In the genomic region with DNA sequence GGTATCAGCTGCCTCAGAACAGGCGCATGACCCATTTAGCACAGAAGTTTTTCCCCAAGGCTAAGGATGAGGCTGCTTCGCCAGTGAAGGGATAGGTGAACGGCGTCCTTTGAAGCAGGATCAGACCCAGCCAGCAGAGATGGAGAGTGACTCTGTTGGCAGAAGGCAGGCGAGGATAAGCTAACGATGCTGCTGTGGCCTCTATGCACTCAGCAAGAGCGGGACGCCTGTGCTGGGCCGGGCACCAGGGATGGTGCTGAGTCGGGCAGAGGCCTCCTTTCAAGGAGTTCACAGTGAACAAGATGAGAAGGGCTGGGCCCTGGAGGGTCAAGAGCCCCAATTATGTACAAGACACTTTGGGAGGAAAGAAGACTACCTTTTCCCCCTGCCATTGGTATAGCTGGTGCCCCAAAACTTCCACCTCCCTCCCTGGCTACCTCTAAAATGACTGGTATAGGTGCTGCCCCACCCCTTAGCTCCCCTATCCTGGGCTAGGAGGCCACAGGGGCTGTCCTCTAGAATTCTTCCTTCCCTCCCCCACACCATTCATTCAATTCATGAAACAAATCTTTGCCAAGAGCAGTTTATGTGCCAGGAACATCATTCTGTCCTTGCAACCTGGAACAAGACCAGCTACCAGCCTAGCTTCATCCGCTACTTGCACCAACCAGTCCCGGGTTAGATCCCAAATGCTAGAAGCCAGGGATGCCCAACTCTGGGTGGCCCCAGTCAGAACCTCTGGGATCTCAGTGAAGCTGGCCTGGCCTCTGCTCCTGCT, we compare ENCODE assay signal across 14 cellular contexts. TPM values are rescaled to one million over a fixed set of nuclear protein-coding genes. Genes with fewer than 3 reads are reported as not detected.
DNase-seq lines count a peak whose midpoint lies in the region; ATAC-seq and TF ChIP-seq lines count a peak whose summit lies in the region.
"Had no signal": no experiment of that assay in that cellular context is flagged by ENCODE, and none has a peak within 500 bp of the region (broad histone marks: within the 10 kb centered on the region; RNA-seq: fewer than 3 reads in every experiment).

No MANE protein-coding gene starts in this region.

- H3K27ac ChIP-seq in cingulate gyrus (ENCODE audit: low read depth, low read length): peak overlapping the region; percentile 29
- H3K27ac ChIP-seq: foreskin keratinocyte had no signal

- H3K36me3 Mint-ChIP-seq in CD14-positive monocyte: peaks cover 74 to 79% of the 10 kb centered on the region in 2 donors
- peaks cover 16% of the 10 kb centered on the region; the same call in 1 of the 2 replicates for H3K36me3 Mint-ChIP-seq in HFFc6 (ENCODE audit: low read depth)
- peaks cover 0 to 59% (median 0%) of the 10 kb centered on the region in 3 donors for H3K36me3 Mint-ChIP-seq in naive thymus-derived CD8-positive, alpha-beta T cell
- H3K36me3 Mint-ChIP-seq: naive B cell had no signal

- intact Hi-C loops in CD14-positive monocyte (cut with micrococcal nuclease): no loop called here

- DNase-seq in CD14-positive monocyte (ENCODE audit: low spot score): no peak
- DNase-seq in HFFc6: no peak
- DNase-seq in naive thymus-derived CD8-positive, alpha-beta T cell: no peak
- no peak for DNase-seq in cerebellum (ENCODE audit: low spot score)
- DNase-seq in NCI-H524 treated with DMSO at 0.1 percent for 48 hours (lab: John Stamatoyannopoulos, UW): no peak
- DNase-seq: central memory CD4-positive, alpha-beta T cell; foreskin keratinocyte; Karpas-422; naive B cell; NCI-H1417 treated with DMSO at 0.1 percent for 48 hours had no signal

- no peak for TF ChIP-seq CTCF in CD14-positive monocyte (IDR thresholded peaks at IDR 0.05)
- no peak for TF ChIP-seq CTCF in HFFc6 (IDR thresholded peaks at IDR 0.05)

- H3K4me1 Mint-ChIP-seq in CD14-positive monocyte: peaks cover 13% of the 10 kb centered on the region
- peaks cover 51% of the 10 kb centered on the region for H3K4me1 Mint-ChIP-seq in HFFc6 (ENCODE audit: low read depth)
- H3K4me1 Mint-ChIP-seq in naive thymus-derived CD8-positive, alpha-beta T cell: peaks cover 0 to 18% (median 12%) of the 10 kb centered on the region in 4 donors

- H3K4me3 Mint-ChIP-seq in CD14-positive monocyte: no peak overlapping the region
- no peak overlapping the region for H3K4me3 Mint-ChIP-seq in HFFc6
- no peak overlapping the region for H3K4me3 Mint-ChIP-seq in naive thymus-derived CD8-positive, alpha-beta T cell
- H3K4me3 Mint-ChIP-seq: endodermal cell had no signal

- H3K9me3 Mint-ChIP-seq in CD14-positive monocyte (no peaks in the 10 kb centered on the region), HFFc6 (no peaks in the 10 kb centered on the region)
- H3K9me3 Mint-ChIP-seq in naive thymus-derived CD8-positive, alpha-beta T cell: no peaks in the 10 kb centered on the region
- H3K9me3 Mint-ChIP-seq: endodermal cell, naive B cell had no signal

- H3K27me3 Mint-ChIP-seq in CD14-positive monocyte (ENCODE audit: low read depth in 3 of 3) (no peaks in the 10 kb centered on the region), HFFc6 (ENCODE audit: insufficient read depth) (peaks cover 6% of the 10 kb centered on the region; the same call in 1 of the 2 replicates)
- H3K27me3 Mint-ChIP-seq in naive thymus-derived CD8-positive, alpha-beta T cell: no peaks in the 10 kb centered on the region
- H3K27me3 Mint-ChIP-seq: naive B cell had no signal

- H3K27ac Mint-ChIP-seq in CD14-positive monocyte (peak overlapping the region in 5 of 7 donors; percentile 20 to 75 (median 41)), HFFc6 (peak overlapping the region; percentile 95)
- peak overlapping the region in 7 of 10 donors; percentile 1 to 58 (median 35) for H3K27ac Mint-ChIP-seq in naive thymus-derived CD8-positive, alpha-beta T cell

- POLR2A ChIA-PET in naive thymus-derived CD8-positive, alpha-beta T cell (lab: Charles Lee): interaction anchor here (1.2 kb wide), 1 partner anchor 10 kb away, joined by 4 read pairs; no protein-coding TSS in a partner anchor

- ATAC-seq in naive thymus-derived CD8-positive, alpha-beta T cell: no peak
- no peak for ATAC-seq in GM18498 (IDR thresholded peaks at IDR 0.05; ENCODE audit: unreplicated experiment)
- ATAC-seq: foreskin keratinocyte had no signal

RNA-seq across cellular contexts. Expression of a gene that starts 7.5 kb away (rescaled TPM):
- 10 to 100 TPM; 25.9 to 36.7 TPM for polyA plus RNA-seq in CD14-positive monocyte
- total RNA-seq in HFFc6 (2021; fragmentation: NEBNext Ultra II Directional; extraction: Animal tissue kit (Norgen Biotek cat#: 25700)): 10 to 100 TPM in 1 of 6 experiments, 1 to 10 TPM in 5; 8.0 to 10.7 (median 9.7) TPM
- 1 to 10 TPM; 8.3 to 8.8 TPM for total RNA-seq in naive thymus-derived CD8-positive, alpha-beta T cell
- 10 to 100 TPM in 2 of 3 donors, 1 to 10 TPM in 1; 7.2 to 14.4 (median 13.2) TPM for polyA plus RNA-seq in naive thymus-derived CD8-positive, alpha-beta T cell
- 3.4 TPM for total RNA-seq in cerebellum
- total RNA-seq: H4 had no signal

RNA-seq across cellular contexts. Expression of a gene that starts 32.5 kb away (rescaled TPM):
- under 1 TPM in 1 of 2 donors, not detected in 1; 0.13 TPM for polyA plus RNA-seq in CD14-positive monocyte
- total RNA-seq in HFFc6 (2021; fragmentation: NEBNext Ultra II Directional; extraction: Animal tissue kit (Norgen Biotek cat#: 25700)): not detected
- total RNA-seq in naive thymus-derived CD8-positive, alpha-beta T cell: not detected
- under 1 TPM in 1 of 3 donors, not detected in 2; 0.16 TPM for polyA plus RNA-seq in naive thymus-derived CD8-positive, alpha-beta T cell
- total RNA-seq in cerebellum: 0.73 TPM

RNA-seq across cellular contexts. Expression of a gene that starts 52.9 kb away (rescaled TPM):
- polyA plus RNA-seq in CD14-positive monocyte: 100 to 1,000 TPM in 1 of 2 donors, 10 to 100 TPM in 1; 67.3 to 106 TPM
- total RNA-seq in HFFc6 (2021; fragmentation: NEBNext Ultra II Directional; extraction: Animal tissue kit (Norgen Biotek cat#: 25700)): 10 to 100 TPM; 20.7 to 29.1 (median 23.8) TPM
- total RNA-seq in naive thymus-derived CD8-positive, alpha-beta T cell: 10 to 100 TPM; 66.6 to 78.6 TPM
- polyA plus RNA-seq in naive thymus-derived CD8-positive, alpha-beta T cell: 100 to 1,000 TPM; 213 to 229 (median 215) TPM
- 43.6 TPM for total RNA-seq in cerebellum

Comparison
In these comparisons a context has a peak if more than half of its experiments do, and no peak if none do; other contexts are left out.
1. H3K27ac Mint-ChIP-seq: peak in every context shown above with its lines; median percentile 95 in HFFc6; 41 in CD14-positive monocyte; 35 in naive thymus-derived CD8-positive, alpha-beta T cell.